14 cellular contexts compared by ENCODE assay signal in the genomic region with DNA sequence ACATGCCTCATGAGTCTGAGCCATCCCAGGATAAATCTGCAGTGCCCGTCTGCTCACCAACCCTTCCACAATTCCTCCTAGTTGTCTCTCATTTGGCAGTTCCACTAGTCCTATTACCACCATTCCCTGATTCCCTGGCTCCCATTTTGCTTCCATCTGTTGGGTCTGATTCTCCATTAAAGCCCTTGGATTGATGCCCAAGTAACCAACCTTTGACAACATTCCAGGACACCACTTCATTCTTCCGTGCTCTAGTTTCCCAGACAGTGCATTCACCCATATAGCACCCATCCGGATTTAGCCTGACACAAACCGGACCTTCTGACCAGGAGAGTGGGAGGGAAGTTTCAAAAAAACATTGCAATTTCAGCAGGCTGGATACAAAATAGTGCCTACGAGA.
DNase-seq lines count a peak whose midpoint lies in the region; ATAC-seq, FAIRE-seq and TF ChIP-seq lines count a peak whose summit lies in the region.
"Had no signal": no experiment of that assay in that cellular context is flagged by ENCODE, and none has a peak within 500 bp of the region (broad histone marks: within the 10 kb centered on the region; RNA-seq: fewer than 3 reads in every experiment).

No MANE protein-coding gene starts in this region.

- peaks cover 13% of the 10 kb centered on the region for H3K9me3 Mint-ChIP-seq in mesothelial cell of epicardium
- H3K9me3 Mint-ChIP-seq: stimulated activated naive CD8-positive, alpha-beta T cell treated with anti-CD3 and anti-CD28 coated beads, Interleukin-15, amount 100 ng/mL, for 72 hours had no signal

- H3K4me1 ChIP-seq in keratinocyte (ENCODE audit: control insufficient read depth, extremely low read depth, insufficient read depth, low read length): peaks cover 18% of the 10 kb centered on the region

- dilution Hi-C loops in keratinocyte (cut with MboI; ENCODE audit: extremely low pct_ligation_motif_present, low sequenced_read_pairs): no loop called here

- FAIRE-seq in keratinocyte (lab: Jason Lieb, UNC): no peak

- in situ Hi-C loops in KBM-7 (cut with MboI; ENCODE audit: low pct_unique_long_range_greater_than_20kb, low sequenced_read_pairs): no loop called here

- H3K36me3 Mint-ChIP-seq in mesothelial cell of epicardium: no peaks in the 10 kb centered on the region
- H3K36me3 Mint-ChIP-seq: naive B cell had no signal

- peak; percentile 55 for DNase-seq in LHCN-M2 (ENCODE audit: low read depth)
- DNase-seq in astrocyte of the hippocampus (ENCODE audit: low read depth, low spot score): peak; percentile 39
- DNase-seq in keratinocyte (ENCODE audit: low read depth, low spot score): no peak
- no peak for DNase-seq in DMS53 (lab: John Stamatoyannopoulos, UW)
- DNase-seq in mesothelial cell of epicardium (ENCODE audit: low spot score in 2 of 2, unreplicated experiment in 2 of 2): no peak
- DNase-seq in KBM-7: no peak
- DNase-seq: activated CD8-positive, alpha-beta memory T cell treated with anti-CD3 and anti-CD28 coated beads for 24 hours; Karpas-422; left ventricle myocardium superior; naive B cell; NCI-H146; stimulated activated naive CD8-positive, alpha-beta T cell treated with anti-CD3 and anti-CD28 coated beads, Interleukin-15, amount 100 ng/mL, for 72 hours had no signal

- H3K9ac ChIP-seq in keratinocyte (ENCODE audit: control insufficient read depth, extremely low read depth, insufficient read depth, low read length): no peak overlapping the region

- H3K9me1 ChIP-seq in keratinocyte (ENCODE audit: control insufficient read depth, extremely low read depth, insufficient read depth, low read length): no peaks in the 10 kb centered on the region

- no peak overlapping the region for H2AFZ ChIP-seq in keratinocyte (ENCODE audit: control insufficient read depth, low read length)

- no peaks in the 10 kb centered on the region for H3K27me3 ChIP-seq in keratinocyte (ENCODE audit: control insufficient read depth, extremely low read depth, insufficient read depth, low read length)

- ATAC-seq in HG03108 (IDR thresholded peaks at IDR 0.05; ENCODE audit: unreplicated experiment): no peak
- ATAC-seq: left ventricle myocardium superior; stimulated activated naive CD8-positive, alpha-beta T cell treated with anti-CD3 and anti-CD28 coated beads, Interleukin-15, amount 100 ng/mL, for 72 hours had no signal

- no peaks in the 10 kb centered on the region for H3K27me3 Mint-ChIP-seq in mesothelial cell of epicardium (ENCODE audit: low read depth)

- H3K4me2 ChIP-seq in keratinocyte (ENCODE audit: control insufficient read depth, extremely low read depth, insufficient read depth, low read depth, low read length): peak overlapping the region; percentile 79

- H3K79me2 ChIP-seq in keratinocyte (ENCODE audit: control insufficient read depth, insufficient read depth, low read length): no peaks in the 10 kb centered on the region

- no peaks in the 10 kb centered on the region for H4K20me1 ChIP-seq in keratinocyte (ENCODE audit: control insufficient read depth, extremely low read depth, insufficient read depth, low read length)

- H3K27ac ChIP-seq in C4-2B: peak overlapping the region; percentile 66; the same call in 1 of the 2 replicates
- peak overlapping the region; percentile 75 for H3K27ac ChIP-seq in keratinocyte (ENCODE audit: control insufficient read depth, insufficient read depth, low read length)

- H3K4me1 Mint-ChIP-seq in mesothelial cell of epicardium: peaks cover 14% of the 10 kb centered on the region
- H3K4me1 Mint-ChIP-seq: naive B cell; stimulated activated naive CD8-positive, alpha-beta T cell treated with anti-CD3 and anti-CD28 coated beads, Interleukin-15, amount 100 ng/mL, for 72 hours had no signal

- H3K4me3 ChIP-seq in keratinocyte (ENCODE audit: control insufficient read depth in 2 of 3, extremely low read depth in 1 of 3, insufficient read depth in 2 of 3, low read depth in 1 of 3, low read length in 3 of 3): no peak overlapping the region

- H3K27ac Mint-ChIP-seq in mesothelial cell of epicardium: no peak overlapping the region
- H3K27ac Mint-ChIP-seq: naive B cell; stimulated activated naive CD8-positive, alpha-beta T cell treated with anti-CD3 and anti-CD28 coated beads, Interleukin-15, amount 100 ng/mL, for 72 hours had no signal

- H3K4me3 Mint-ChIP-seq in mesothelial cell of epicardium: no peak overlapping the region
- H3K4me3 Mint-ChIP-seq: naive B cell; stimulated activated naive CD8-positive, alpha-beta T cell treated with anti-CD3 and anti-CD28 coated beads, Interleukin-15, amount 100 ng/mL, for 72 hours had no signal

- no peaks in the 10 kb centered on the region for H3K36me3 ChIP-seq in keratinocyte (ENCODE audit: control insufficient read depth in 2 of 2, extremely low read depth in 1 of 2, insufficient read depth in 2 of 2, low read length in 2 of 2)

- no peaks in the 10 kb centered on the region for H3K9me3 ChIP-seq in keratinocyte (ENCODE audit: control insufficient read depth, low read depth, low read length)

- TF ChIP-seq CTCF in C4-2B (conservative IDR thresholded peaks at IDR 0.05): no peak
- no peak for TF ChIP-seq CTCF in keratinocyte (optimal IDR thresholded peaks at IDR 0.05 in 1 of 3, IDR thresholded peaks at IDR 0.05 in 1 of 3, conservative IDR thresholded peaks at IDR 0.05 in 1 of 3; ENCODE audit: extremely low read depth in 1 of 3, insufficient read depth in 2 of 3, low read length in 3 of 3)
- TF ChIP-seq CTCF in mesothelial cell of epicardium (IDR thresholded peaks at IDR 0.05; ENCODE audit: unreplicated experiment): no peak

Comparison
In these comparisons a context has a peak if more than half of its experiments do, and no peak if none do; other contexts are left out.
1. DNase-seq: peak in LHCN-M2 (single experiment) and astrocyte of the hippocampus (single experiment); none in keratinocyte (single experiment), DMS53 (single experiment), mesothelial cell of epicardium (0 of 2) and KBM-7 (single experiment).